Comparison of ENCODE assay signal across 19 cellular contexts in the genomic region with DNA sequence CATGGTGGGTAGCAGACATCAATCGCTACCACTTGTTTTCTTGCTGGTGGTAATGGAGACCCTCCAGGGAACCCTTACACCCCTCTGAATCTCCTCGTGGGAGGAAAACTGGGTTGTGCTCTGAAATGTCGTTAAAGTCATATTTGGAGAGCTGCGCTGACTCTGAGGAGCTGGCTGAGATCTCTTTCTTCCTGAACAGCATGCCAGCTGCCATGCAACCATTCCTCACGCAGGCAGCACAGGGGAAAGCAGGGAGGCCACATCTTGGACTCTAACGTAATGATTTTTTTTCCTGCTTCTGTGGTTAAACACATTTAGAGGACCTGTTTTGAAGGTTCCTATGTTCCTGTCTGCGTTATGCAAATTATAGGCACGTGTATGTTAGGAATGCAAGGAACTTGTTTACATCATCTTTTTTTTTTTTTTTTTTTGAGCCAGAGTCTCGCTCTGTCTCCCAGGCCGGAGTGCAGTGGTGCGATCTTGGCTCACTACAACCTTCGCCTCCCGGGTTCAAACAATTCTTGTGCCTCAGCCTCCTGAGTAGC.
"Had no signal": no experiment of that assay in that cellular context is flagged by ENCODE, and none has a peak within 500 bp of the region (broad histone marks: within the 10 kb centered on the region; RNA-seq: fewer than 3 reads in every experiment).

No MANE protein-coding gene starts in this region.

- H3K9me3 ChIP-seq: right atrium auricular region, suprapubic skin, upper lobe of left lung had no signal

- H3K27ac ChIP-seq: right atrium auricular region, suprapubic skin, upper lobe of left lung had no signal

- DNase-seq: activated CD4-positive, alpha-beta T cell treated with anti-CD3 and anti-CD28 coated beads, Interleukin-2, amount 10 ng/mL, durations not matched to agents 24 days and 14 days; activated CD4-positive, CD25-positive, alpha-beta regulatory T cell; activated CD8-positive, alpha-beta memory T cell treated with anti-CD3 and anti-CD28 coated beads, Interleukin-2, amount 50 U/mL, for 4 hours; activated CD8-positive, alpha-beta T cell treated with anti-CD3 and anti-CD28 coated beads, Interleukin-2, amount 10 ng/mL, durations not matched to agents 7 days and 5 days; activated gamma-delta T cell treated with Interleukin-2 at 50 U/mL for 16 hours; activated T-cell treated with anti-CD3 and anti-CD28 coated beads, Interleukin-2, amount 50 U/mL, for 72 hours; amygdala; cerebellar nuclear complex; effector memory CD8-positive, alpha-beta T cell; natural killer cell; nucleus accumbens; small intestine; stimulated activated CD4-positive, alpha-beta T cell treated with anti-CD3 and anti-CD28 coated beads, Interleukin-4, amount 100 ng/mL, for 24 hours; stimulated activated naive CD8-positive, alpha-beta T cell treated with anti-CD3 and anti-CD28 coated beads, Interleukin-15, Interleukin-2, amounts not matched to agents 100 U/mL and 50 U/mL, for 24 hours; upper lobe of left lung had no signal

- H3K9me3 Mint-ChIP-seq: activated CD4-positive, alpha-beta T cell treated with anti-CD3 and anti-CD28 coated beads, Interleukin-2, amount 10 ng/mL, durations not matched to agents 24 days and 14 days; activated T-cell treated with anti-CD3 and anti-CD28 coated beads, Interleukin-2, amount 50 U/mL, for 72 hours; dendritic cell treated with granulocyte-macrophage colony-stimulating factor and Interleukin-4, amounts not matched to agents 40 ng/mL and 50 ng/mL, for 4 days; effector memory CD8-positive, alpha-beta T cell; natural killer cell had no signal

- H3K4me3 ChIP-seq: right atrium auricular region, suprapubic skin, upper lobe of left lung had no signal

- H3K27ac Mint-ChIP-seq: activated CD4-positive, alpha-beta T cell treated with anti-CD3 and anti-CD28 coated beads, Interleukin-2, amount 10 ng/mL, durations not matched to agents 24 days and 14 days; activated CD8-positive, alpha-beta T cell treated with anti-CD3 and anti-CD28 coated beads, Interleukin-2, amount 10 ng/mL, durations not matched to agents 7 days and 5 days; activated naive CD8-positive, alpha-beta T cell; activated T-cell treated with anti-CD3 and anti-CD28 coated beads, Interleukin-2, amount 50 U/mL, for 72 hours; dendritic cell treated with granulocyte-macrophage colony-stimulating factor and Interleukin-4, amounts not matched to agents 40 ng/mL and 50 ng/mL, for 4 days; effector memory CD8-positive, alpha-beta T cell; natural killer cell had no signal

- H3K36me3 ChIP-seq: right atrium auricular region, suprapubic skin, upper lobe of left lung had no signal

- H3K4me1 Mint-ChIP-seq: activated CD4-positive, alpha-beta T cell treated with anti-CD3 and anti-CD28 coated beads, Interleukin-2, amount 10 ng/mL, durations not matched to agents 24 days and 14 days; natural killer cell had no signal

- H3K4me1 ChIP-seq: right atrium auricular region, suprapubic skin had no signal

- H3K36me3 Mint-ChIP-seq: activated naive CD8-positive, alpha-beta T cell; natural killer cell had no signal

- H3K27me3 Mint-ChIP-seq: activated CD4-positive, alpha-beta T cell treated with anti-CD3 and anti-CD28 coated beads, Interleukin-2, amount 10 ng/mL, durations not matched to agents 24 days and 14 days; dendritic cell treated with granulocyte-macrophage colony-stimulating factor and Interleukin-4, amounts not matched to agents 40 ng/mL and 50 ng/mL, for 4 days; effector memory CD8-positive, alpha-beta T cell had no signal

- H3K4me3 Mint-ChIP-seq: activated CD4-positive, alpha-beta T cell treated with anti-CD3 and anti-CD28 coated beads, Interleukin-2, amount 10 ng/mL, durations not matched to agents 24 days and 14 days; activated CD8-positive, alpha-beta T cell treated with anti-CD3 and anti-CD28 coated beads, Interleukin-2, amount 10 ng/mL, durations not matched to agents 7 days and 5 days; activated naive CD8-positive, alpha-beta T cell; activated T-cell treated with anti-CD3 and anti-CD28 coated beads, Interleukin-2, amount 50 U/mL, for 72 hours; dendritic cell treated with granulocyte-macrophage colony-stimulating factor and Interleukin-4, amounts not matched to agents 40 ng/mL and 50 ng/mL, for 4 days; effector memory CD8-positive, alpha-beta T cell; natural killer cell had no signal

- H3K27me3 ChIP-seq: right atrium auricular region, suprapubic skin, upper lobe of left lung had no signal

- ATAC-seq: activated CD8-positive, alpha-beta T cell treated with anti-CD3 and anti-CD28 coated beads, Interleukin-2, amount 10 ng/mL, durations not matched to agents 7 days and 5 days; activated T-cell treated with anti-CD3 and anti-CD28 coated beads, Interleukin-2, amount 50 U/mL, for 72 hours; effector memory CD8-positive, alpha-beta T cell; natural killer cell; stimulated activated naive CD8-positive, alpha-beta T cell treated with anti-CD3 and anti-CD28 coated beads, Interleukin-15, Interleukin-2, amounts not matched to agents 100 U/mL and 50 U/mL, for 24 hours had no signal
